ENCODE assay signal across 25 cellular contexts in genomic region chr13:97648171-97648880, GRCh38.
DNase-seq lines count a peak whose midpoint lies in the region; ATAC-seq and TF ChIP-seq lines count a peak whose summit lies in the region.
"Had no signal": no experiment of that assay in that cellular context is flagged by ENCODE, and none has a peak within 500 bp of the region (broad histone marks: within the 10 kb centered on the region; RNA-seq: fewer than 3 reads in every experiment).

No MANE protein-coding gene starts in this region.

- H3K9me3 ChIP-seq in RWPE2 (ENCODE audit: severe bottlenecking) (no peaks in the 10 kb centered on the region), mesenchymal stem cell (ENCODE audit: control insufficient read depth, low read length) (no peaks in the 10 kb centered on the region)
- H3K9me3 ChIP-seq: ascending aorta, BE2C, HAP-1, neutrophil had no signal

- no peak overlapping the region for H3K14ac ChIP-seq in mesenchymal stem cell (ENCODE audit: low read length in 2 of 2)

- no peaks in the 10 kb centered on the region for H3K4me1 ChIP-seq in RWPE2 (ENCODE audit: insufficient read depth, poor library complexity, severe bottlenecking)
- no peaks in the 10 kb centered on the region for H3K4me1 ChIP-seq in mesenchymal stem cell (ENCODE audit: control insufficient read depth, insufficient read depth, low read depth, low read length)
- H3K4me1 ChIP-seq: ascending aorta, BE2C, HAP-1 had no signal

- no peak for TF ChIP-seq CTCF in RWPE2 (IDR thresholded peaks at IDR 0.05; ENCODE audit: poor library complexity, severe bottlenecking)
- TF ChIP-seq CTCF in activated CD8-positive, alpha-beta T cell treated with anti-CD3 and anti-CD28 coated beads for 36 hours (IDR thresholded peaks at IDR 0.05), result no peak

- H3K27me3 Mint-ChIP-seq in activated naive CD4-positive, alpha-beta T cell treated with anti-CD3 and anti-CD28 coated beads for 36 hours (ENCODE audit: low read depth), result peaks cover 3% of the 10 kb centered on the region
- H3K27me3 Mint-ChIP-seq in activated CD8-positive, alpha-beta T cell treated with anti-CD3 and anti-CD28 coated beads for 36 hours, result peaks cover 6% of the 10 kb centered on the region
- H3K27me3 Mint-ChIP-seq: type B pancreatic cell had no signal

- H3K9me3 Mint-ChIP-seq in activated naive CD4-positive, alpha-beta T cell treated with anti-CD3 and anti-CD28 coated beads for 36 hours, result no peaks in the 10 kb centered on the region
- no peaks in the 10 kb centered on the region for H3K9me3 Mint-ChIP-seq in activated CD8-positive, alpha-beta T cell treated with anti-CD3 and anti-CD28 coated beads for 36 hours
- H3K9me3 Mint-ChIP-seq: activated T-helper 17 cell treated with anti-CD3 and anti-CD28 coated beads, Interleukin-2, amount 50 U/mL, for 72 hours; type B pancreatic cell had no signal

- H3K4me3 Mint-ChIP-seq in activated naive CD4-positive, alpha-beta T cell treated with anti-CD3 and anti-CD28 coated beads for 36 hours, result no peak overlapping the region
- no peak overlapping the region for H3K4me3 Mint-ChIP-seq in activated CD8-positive, alpha-beta T cell treated with anti-CD3 and anti-CD28 coated beads for 36 hours
- H3K4me3 Mint-ChIP-seq: activated naive CD8-positive, alpha-beta T cell; activated T-helper 17 cell treated with anti-CD3 and anti-CD28 coated beads, Interleukin-2, amount 50 U/mL, for 72 hours; type B pancreatic cell had no signal

- H3K4me2 ChIP-seq in mesenchymal stem cell (ENCODE audit: low read length, poor library complexity, severe bottlenecking), result no peak overlapping the region

- H3K18ac ChIP-seq in mesenchymal stem cell (ENCODE audit: low read depth in 1 of 2, low read length in 2 of 2), result no peak overlapping the region

- H3K4ac ChIP-seq in mesenchymal stem cell (ENCODE audit: low read depth in 1 of 2, low read length in 2 of 2), result no peak overlapping the region

- H3K4me1 Mint-ChIP-seq in activated naive CD4-positive, alpha-beta T cell treated with anti-CD3 and anti-CD28 coated beads for 36 hours (ENCODE audit: low read depth), result no peaks in the 10 kb centered on the region
- no peaks in the 10 kb centered on the region for H3K4me1 Mint-ChIP-seq in activated CD8-positive, alpha-beta T cell treated with anti-CD3 and anti-CD28 coated beads for 36 hours (ENCODE audit: low read depth)
- H3K4me1 Mint-ChIP-seq: activated T-helper 17 cell treated with anti-CD3 and anti-CD28 coated beads, Interleukin-2, amount 50 U/mL, for 72 hours had no signal

- WGBS in mesenchymal stem cell, result 68% methylated on average over 11 of the region's 14 CpGs

- no peaks in the 10 kb centered on the region for H3K27me3 ChIP-seq in RWPE2 (ENCODE audit: insufficient read depth, poor library complexity, severe bottlenecking)
- peaks cover 0 to 2% of the 10 kb centered on the region in 2 experiments for H3K27me3 ChIP-seq in mesenchymal stem cell (ENCODE audit: control insufficient read depth in 1 of 2, insufficient read depth in 1 of 2, low read length in 2 of 2)
- H3K27me3 ChIP-seq: ascending aorta, BE2C, neutrophil had no signal

- H3K23ac ChIP-seq in mesenchymal stem cell (ENCODE audit: low read length in 2 of 2), result no peak overlapping the region

- no peak overlapping the region for H2BK15ac ChIP-seq in mesenchymal stem cell (ENCODE audit: low read depth, poor library complexity, severe bottlenecking)

- peak overlapping the region; percentile 75 for H4K8ac ChIP-seq in mesenchymal stem cell (ENCODE audit: low read length)

- no peak overlapping the region for H3K4me3 ChIP-seq in RWPE2 (ENCODE audit: severe bottlenecking)
- no peak overlapping the region for H3K4me3 ChIP-seq in mesenchymal stem cell (ENCODE audit: insufficient read depth in 1 of 2, low read depth in 1 of 2, low read length in 2 of 2)
- H3K4me3 ChIP-seq: ascending aorta, HAP-1, lung had no signal

- CTCF ChIA-PET in activated naive CD4-positive, alpha-beta T cell treated with anti-CD3 and anti-CD28 coated beads for 36 hours (lab: Charles Lee), result no interaction called here
- CTCF ChIA-PET in activated CD8-positive, alpha-beta T cell treated with anti-CD3 and anti-CD28 coated beads for 36 hours (lab: Charles Lee), result no interaction called here

- H3K27ac Mint-ChIP-seq in activated naive CD4-positive, alpha-beta T cell treated with anti-CD3 and anti-CD28 coated beads for 36 hours, result no peak overlapping the region
- no peak overlapping the region for H3K27ac Mint-ChIP-seq in activated CD8-positive, alpha-beta T cell treated with anti-CD3 and anti-CD28 coated beads for 36 hours
- H3K27ac Mint-ChIP-seq: activated naive CD8-positive, alpha-beta T cell; activated T-helper 17 cell treated with anti-CD3 and anti-CD28 coated beads, Interleukin-2, amount 50 U/mL, for 72 hours; type B pancreatic cell had no signal

- H2BK5ac ChIP-seq in mesenchymal stem cell (ENCODE audit: low read depth, low read length, poor library complexity, severe bottlenecking), result no peak overlapping the region

- no peaks in the 10 kb centered on the region for H3K36me3 Mint-ChIP-seq in activated naive CD4-positive, alpha-beta T cell treated with anti-CD3 and anti-CD28 coated beads for 36 hours (ENCODE audit: low read depth)
- H3K36me3 Mint-ChIP-seq in activated CD8-positive, alpha-beta T cell treated with anti-CD3 and anti-CD28 coated beads for 36 hours (ENCODE audit: low read depth), result no peaks in the 10 kb centered on the region
- H3K36me3 Mint-ChIP-seq: activated naive CD8-positive, alpha-beta T cell; type B pancreatic cell had no signal

- peak; percentile 50; the same call in 1 of the 3 replicates for ATAC-seq in RWPE2 (ENCODE audit: low read depth)
- no peak for ATAC-seq in activated CD8-positive, alpha-beta T cell treated with anti-CD3 and anti-CD28 coated beads for 36 hours
- ATAC-seq: activated T-helper 17 cell treated with anti-CD3 and anti-CD28 coated beads, Interleukin-2, amount 50 U/mL, for 72 hours; Right ventricle myocardium inferior had no signal

- no peaks in the 10 kb centered on the region for H3K36me3 ChIP-seq in RWPE2 (ENCODE audit: low read depth)
- no peaks in the 10 kb centered on the region for H3K36me3 ChIP-seq in mesenchymal stem cell (ENCODE audit: control insufficient read depth in 1 of 2, insufficient read depth in 2 of 2, low read depth in 1 of 2, low read length in 2 of 2)
- H3K36me3 ChIP-seq: ascending aorta, BE2C, HAP-1, neutrophil had no signal

- H2AFZ ChIP-seq in mesenchymal stem cell (ENCODE audit: low read depth, low read length), result no peak overlapping the region

- no peak overlapping the region for H4K91ac ChIP-seq in mesenchymal stem cell (ENCODE audit: low read length)

- intact Hi-C loops in activated naive CD4-positive, alpha-beta T cell treated with anti-CD3 and anti-CD28 coated beads for 36 hours (cut with micrococcal nuclease), result no loop called here
- intact Hi-C loops in activated CD8-positive, alpha-beta T cell treated with anti-CD3 and anti-CD28 coated beads for 36 hours (cut with micrococcal nuclease), result no loop called here

- H3K79me1 ChIP-seq in mesenchymal stem cell (replicated peaks; ENCODE audit: low read length, poor library complexity, severe bottlenecking), result no peaks in the 10 kb centered on the region

- H2AK5ac ChIP-seq in mesenchymal stem cell (ENCODE audit: low read length, severe bottlenecking), result no peak overlapping the region

- peak; percentile 76 for DNase-seq in COLO829 (ENCODE audit: low spot score)
- DNase-seq in RWPE2 (ENCODE audit: low spot score), result no peak
- DNase-seq in dermis blood vessel endothelial cell, result peak; percentile 83
- peak; percentile 71 for DNase-seq in mesenchymal stem cell
- DNase-seq in activated naive CD4-positive, alpha-beta T cell treated with anti-CD3 and anti-CD28 coated beads for 36 hours, result no peak
- DNase-seq in SK-N-DZ (ENCODE audit: low spot score), result no peak
- DNase-seq in activated CD8-positive, alpha-beta T cell treated with anti-CD3 and anti-CD28 coated beads for 36 hours, result no peak
- DNase-seq in NAMALWA (ENCODE audit: low spot score), result no peak
- DNase-seq: activated CD4-positive, alpha-beta T cell treated with anti-CD3 and anti-CD28 coated beads, Interleukin-2, amount 50 U/mL, for 48 hours; activated CD4-positive, CD25-positive, alpha-beta regulatory T cell; activated CD8-positive, alpha-beta memory T cell treated with anti-CD3 and anti-CD28 coated beads, Interleukin-2, amount 50 U/mL, for 48 hours; BE2C; DMS79; effector memory CD4-positive, alpha-beta T cell; NCI-H1105 treated with DMSO at 0.1 percent for 48 hours; NCI-H2081 treated with DMSO at 0.1 percent for 48 hours; NCI-H446 treated with DMSO at 0.1 percent for 48 hours had no signal

- POLR2A ChIA-PET in activated CD8-positive, alpha-beta T cell treated with anti-CD3 and anti-CD28 coated beads for 36 hours (lab: Charles Lee), result no interaction called here

- no peak overlapping the region for H3K9ac ChIP-seq in mesenchymal stem cell (ENCODE audit: low read length)

- H2BK120ac ChIP-seq in mesenchymal stem cell (ENCODE audit: low read depth, low read length), result peak overlapping the region; percentile 49

- no peak overlapping the region for H2BK12ac ChIP-seq in mesenchymal stem cell (ENCODE audit: low read length in 2 of 2)

- H3K27ac ChIP-seq in RWPE2 (ENCODE audit: poor library complexity, severe bottlenecking) (no peak overlapping the region), mesenchymal stem cell (ENCODE audit: low read length, poor library complexity, severe bottlenecking) (no peak overlapping the region)
- H3K27ac ChIP-seq: ascending aorta, neutrophil had no signal

Comparison
In these comparisons a context has a peak if more than half of its experiments do, and no peak if none do; other contexts are left out.
1. DNase-seq: peak in COLO829 (single experiment), dermis blood vessel endothelial cell (single experiment) and mesenchymal stem cell (single experiment); none in RWPE2 (single experiment), activated naive CD4-positive, alpha-beta T cell treated with anti-CD3 and anti-CD28 coated beads for 36 hours (single experiment), SK-N-DZ (single experiment), activated CD8-positive, alpha-beta T cell treated with anti-CD3 and anti-CD28 coated beads for 36 hours (single experiment) and NAMALWA (single experiment).